Comparison of ENCODE assay signal across 9 cellular contexts in the genomic region with DNA sequence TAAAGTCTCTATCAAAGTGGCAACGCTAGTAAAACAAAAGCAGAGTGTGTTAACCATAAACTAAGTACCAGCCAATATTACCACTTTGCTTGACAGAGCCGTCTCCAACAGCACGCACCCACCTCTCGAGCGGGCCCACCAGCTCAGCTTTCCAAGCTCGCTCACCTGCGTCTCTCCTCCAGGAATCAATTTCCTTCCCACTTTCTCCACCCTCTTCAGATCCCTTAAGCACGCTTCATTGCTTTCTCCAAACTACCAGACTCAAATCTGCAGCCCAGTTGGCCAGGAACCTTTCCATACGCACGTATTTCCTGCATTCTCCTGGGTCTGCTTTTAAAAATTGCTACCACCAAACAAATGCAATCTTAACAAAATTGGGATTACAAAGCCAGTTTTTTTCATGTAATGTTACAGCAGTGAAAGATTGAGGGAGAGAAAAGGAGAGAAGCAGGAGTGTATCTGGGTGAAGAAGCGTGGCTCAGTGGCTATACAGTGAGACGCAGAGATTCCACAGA. TPM values are rescaled to one million over a fixed set of nuclear protein-coding genes. Genes with fewer than 3 reads are reported as not detected.
DNase-seq lines count a peak whose midpoint lies in the region; ATAC-seq and TF ChIP-seq lines count a peak whose summit lies in the region.
"Had no signal": no experiment of that assay in that cellular context is flagged by ENCODE, and none has a peak within 500 bp of the region (broad histone marks: within the 10 kb centered on the region; RNA-seq: fewer than 3 reads in every experiment).

No MANE protein-coding gene starts in this region.

- intact Hi-C loops in left lung (cut with DNase I): no loop called here

- H3K9me3 Mint-ChIP-seq in activated T-cell treated with anti-CD3 and anti-CD28 coated beads, Interleukin-2, amount 50 U/mL, for 72 hours: no peaks in the 10 kb centered on the region
- no peaks in the 10 kb centered on the region for H3K9me3 Mint-ChIP-seq in activated T-cell treated with anti-CD3 and anti-CD28 coated beads, Interleukin-2, amount 50 U/mL, for 24 hours

- H3K36me3 ChIP-seq in left lung (no peaks in the 10 kb centered on the region), tibial nerve (no peaks in the 10 kb centered on the region)
- H3K36me3 ChIP-seq: neutrophil had no signal

- H3K36me3 Mint-ChIP-seq in activated T-cell treated with anti-CD3 and anti-CD28 coated beads, Interleukin-2, amount 50 U/mL, for 72 hours (ENCODE audit: insufficient read depth in 2 of 2): peaks cover 0 to 1% of the 10 kb centered on the region in 2 donors
- no peaks in the 10 kb centered on the region for H3K36me3 Mint-ChIP-seq in activated T-cell treated with anti-CD3 and anti-CD28 coated beads, Interleukin-2, amount 50 U/mL, for 24 hours (ENCODE audit: low read depth)

- peak overlapping the region; percentile 54 to 57 for H3K4me3 Mint-ChIP-seq in activated T-cell treated with anti-CD3 and anti-CD28 coated beads, Interleukin-2, amount 50 U/mL, for 72 hours
- H3K4me3 Mint-ChIP-seq in activated T-cell treated with anti-CD3 and anti-CD28 coated beads, Interleukin-2, amount 50 U/mL, for 24 hours: no peak overlapping the region

- TF ChIP-seq EP300 in tibial nerve (IDR thresholded peaks at IDR 0.05): no peak

- peaks cover 52% of the 10 kb centered on the region for H3K27me3 Mint-ChIP-seq in activated T-cell treated with anti-CD3 and anti-CD28 coated beads, Interleukin-2, amount 50 U/mL, for 72 hours (ENCODE audit: low read depth)
- H3K27me3 Mint-ChIP-seq in activated T-cell treated with anti-CD3 and anti-CD28 coated beads, Interleukin-2, amount 50 U/mL, for 24 hours: peaks cover 65% of the 10 kb centered on the region

- no peak overlapping the region for H3K27ac ChIP-seq in left lung
- H3K27ac ChIP-seq in tibial nerve: peak overlapping the region in 2 of 4 donors; percentile 49 to 71
- H3K27ac ChIP-seq: neutrophil had no signal

- WGBS in tibial nerve, 2 donors: 31 to 35% methylated on average over 12 of the region's 12 CpGs

- peaks cover 4% of the 10 kb centered on the region for H3K4me1 Mint-ChIP-seq in activated T-cell treated with anti-CD3 and anti-CD28 coated beads, Interleukin-2, amount 50 U/mL, for 72 hours (ENCODE audit: low read depth)
- H3K4me1 Mint-ChIP-seq in activated T-cell treated with anti-CD3 and anti-CD28 coated beads, Interleukin-2, amount 50 U/mL, for 24 hours (ENCODE audit: low read depth): peaks cover 16% of the 10 kb centered on the region

- no peak overlapping the region for H3K27ac Mint-ChIP-seq in activated T-cell treated with anti-CD3 and anti-CD28 coated beads, Interleukin-2, amount 50 U/mL, for 72 hours
- no peak overlapping the region for H3K27ac Mint-ChIP-seq in activated T-cell treated with anti-CD3 and anti-CD28 coated beads, Interleukin-2, amount 50 U/mL, for 24 hours

- H3K4me3 ChIP-seq in astrocyte of the cerebellum (ENCODE audit: low read depth, low read length): peak overlapping the region; percentile 61
- peak overlapping the region; percentile 41 to 55 for H3K4me3 ChIP-seq in left lung
- peak overlapping the region; percentile 55 to 70 (median 62) for H3K4me3 ChIP-seq in tibial nerve

- no peaks in the 10 kb centered on the region for H3K9me3 ChIP-seq in left lung
- H3K9me3 ChIP-seq in tibial nerve: no peaks in the 10 kb centered on the region
- H3K9me3 ChIP-seq: neutrophil had no signal

- no peak for DNase-seq in activated T-cell treated with anti-CD3 and anti-CD28 coated beads, Interleukin-2, amount 50 U/mL, for 72 hours
- DNase-seq in activated T-cell treated with anti-CD3 and anti-CD28 coated beads, Interleukin-2, amount 50 U/mL, for 24 hours: no peak
- no peak for DNase-seq in astrocyte of the cerebellum (ENCODE audit: low read depth)
- no peak for DNase-seq in left lung
- no peak for DNase-seq in tibial nerve (ENCODE audit: low spot score in 2 of 2)

- ATAC-seq in activated T-cell treated with anti-CD3 and anti-CD28 coated beads, Interleukin-2, amount 50 U/mL, for 72 hours (replicated peaks in 1 of 2): no peak
- ATAC-seq in left lung (no peak), HG03521 (IDR thresholded peaks at IDR 0.05; ENCODE audit: unreplicated experiment) (no peak), HG03565 (IDR thresholded peaks at IDR 0.05; ENCODE audit: unreplicated experiment) (no peak), GM21381 (IDR thresholded peaks at IDR 0.05; ENCODE audit: unreplicated experiment) (no peak)

- TF ChIP-seq POLR2A in tibial nerve (IDR thresholded peaks at IDR 0.05): no peak

- in situ Hi-C loops in astrocyte of the cerebellum (cut with HindIII; ENCODE audit: low sequenced_read_pairs): no loop called here

- TF ChIP-seq CTCF in astrocyte of the cerebellum (IDR thresholded peaks at IDR 0.05; ENCODE audit: low read depth, low read length, missing control alignments) (no peak), left lung (IDR thresholded peaks at IDR 0.05) (no peak), tibial nerve (IDR thresholded peaks at IDR 0.05) (no peak)

- H3K4me1 ChIP-seq in left lung: peaks cover 0 to 24% of the 10 kb centered on the region in 2 donors
- peaks cover 0 to 38% (median 10%) of the 10 kb centered on the region in 4 donors for H3K4me1 ChIP-seq in tibial nerve

- H3K27me3 ChIP-seq in left lung (peaks cover 15 to 57% of the 10 kb centered on the region in 2 donors), tibial nerve (peaks cover 0 to 20% of the 10 kb centered on the region in 2 donors)

RNA-seq across cellular contexts. Expression of a gene that starts 1.5 kb away (rescaled TPM):
- total RNA-seq in activated T-cell treated with anti-CD3 and anti-CD28 coated beads, Interleukin-2, amount 50 U/mL, for 72 hours: 1 to 10 TPM; 1.2 to 2.0 TPM
- 1 to 10 TPM; 1.5 to 2.0 TPM for total RNA-seq in left lung
- total RNA-seq in tibial nerve: 1 to 10 TPM; 2.6 to 8.2 (median 4.6) TPM
